ENCODE assay signal across 21 cellular contexts in the genomic region with DNA sequence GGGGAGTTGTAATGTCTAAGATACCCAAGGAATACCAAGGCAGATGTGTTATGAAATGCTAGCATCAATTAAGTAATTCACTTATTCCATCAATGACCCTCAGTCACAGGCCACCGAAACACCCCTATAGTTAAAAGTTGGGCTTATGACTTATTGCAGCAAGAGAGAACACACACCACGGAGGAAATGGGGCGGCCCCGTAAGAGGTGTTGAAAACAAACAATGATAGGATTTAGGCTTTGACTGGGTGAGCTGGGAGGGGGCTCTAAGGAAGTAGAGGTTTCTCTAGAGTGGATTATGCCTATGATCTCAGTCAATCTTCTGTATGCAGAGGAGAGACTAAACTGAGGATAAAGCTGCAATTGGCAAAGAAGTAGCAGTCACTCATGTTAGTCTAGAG. TPM values are rescaled to one million over a fixed set of nuclear protein-coding genes. Genes with fewer than 3 reads are reported as not detected.
DNase-seq lines count a peak whose midpoint lies in the region; ATAC-seq and TF ChIP-seq lines count a peak whose summit lies in the region.
"Had no signal": no experiment of that assay in that cellular context is flagged by ENCODE, and none has a peak within 500 bp of the region (broad histone marks: within the 10 kb centered on the region; RNA-seq: fewer than 3 reads in every experiment).

No MANE protein-coding gene starts in this region.

- H3K36me3 ChIP-seq in GM23338 (ENCODE audit: insufficient read depth) = no peaks in the 10 kb centered on the region
- H3K36me3 ChIP-seq: BLaER1, MG63 had no signal

- H3K36me3 Mint-ChIP-seq in activated naive CD4-positive, alpha-beta T cell treated with anti-CD3 and anti-CD28 coated beads for 36 hours (ENCODE audit: low read depth) = peaks cover 2% of the 10 kb centered on the region
- no peaks in the 10 kb centered on the region for H3K36me3 Mint-ChIP-seq in GM23338 (ENCODE audit: low read depth)
- H3K36me3 Mint-ChIP-seq in activated naive CD8-positive, alpha-beta T cell treated with anti-CD3 and anti-CD28 coated beads for 36 hours = peaks cover 20% of the 10 kb centered on the region
- H3K36me3 Mint-ChIP-seq in stimulated activated effector memory CD8-positive, alpha-beta T cell treated with anti-CD3 and anti-CD28 coated beads, Interleukin-12 subunit alpha, Interleukin-12 subunit beta, amount 100 ng/mL, for 72 hours = no peaks in the 10 kb centered on the region

- no peak for ATAC-seq in GM23338
- peak; percentile 72 for ATAC-seq in stimulated activated effector memory CD8-positive, alpha-beta T cell treated with anti-CD3 and anti-CD28 coated beads, Interleukin-12 subunit alpha, Interleukin-12 subunit beta, amount 100 ng/mL, for 72 hours
- ATAC-seq: A549 had no signal

- TF ChIP-seq CTCF in GM23338 (conservative IDR thresholded peaks at IDR 0.05; ENCODE audit: low read depth in 2 of 2) = no peak

- no peaks in the 10 kb centered on the region; the same call in 1 of the 2 replicates for H3F3A ChIP-seq in GM23338 (replicated peaks; ENCODE audit: low read depth)

- peaks cover 46% of the 10 kb centered on the region for H3K4me1 ChIP-seq in GM23338 (ENCODE audit: insufficient read depth)
- H3K4me1 ChIP-seq: A549 had no signal

- H3K79me2 ChIP-seq in GM23338 (replicated peaks; ENCODE audit: insufficient read depth) = no peaks in the 10 kb centered on the region

- H3K27me3 Mint-ChIP-seq in activated naive CD4-positive, alpha-beta T cell treated with anti-CD3 and anti-CD28 coated beads for 36 hours (ENCODE audit: low read depth) = no peaks in the 10 kb centered on the region
- H3K27me3 Mint-ChIP-seq in GM23338 (ENCODE audit: insufficient read depth, low read depth, poor library complexity) = peaks cover 11% of the 10 kb centered on the region
- no peaks in the 10 kb centered on the region for H3K27me3 Mint-ChIP-seq in activated naive CD8-positive, alpha-beta T cell treated with anti-CD3 and anti-CD28 coated beads for 36 hours

- H3K27me3 ChIP-seq in GM23338 (ENCODE audit: insufficient read depth) = no peaks in the 10 kb centered on the region
- H3K27me3 ChIP-seq: BLaER1, MG63 had no signal

- H3K4me2 ChIP-seq in GM23338 = no peak overlapping the region
- H3K4me2 ChIP-seq: A549, BLaER1 had no signal

- no peaks in the 10 kb centered on the region for H4K20me1 ChIP-seq in GM23338 (replicated peaks; ENCODE audit: insufficient read depth)
- H4K20me1 ChIP-seq: BLaER1 had no signal

- H3K4me3 ChIP-seq in GM23338 = no peak overlapping the region
- H3K4me3 ChIP-seq: A549, BLaER1, MG63 had no signal

- no peak overlapping the region for H3K27ac Mint-ChIP-seq in activated naive CD4-positive, alpha-beta T cell treated with anti-CD3 and anti-CD28 coated beads for 36 hours
- H3K27ac Mint-ChIP-seq in GM23338 = no peak overlapping the region
- H3K27ac Mint-ChIP-seq in activated naive CD8-positive, alpha-beta T cell treated with anti-CD3 and anti-CD28 coated beads for 36 hours = peak overlapping the region; percentile 27
- no peak overlapping the region for H3K27ac Mint-ChIP-seq in stimulated activated effector memory CD8-positive, alpha-beta T cell treated with anti-CD3 and anti-CD28 coated beads, Interleukin-12 subunit alpha, Interleukin-12 subunit beta, amount 100 ng/mL, for 72 hours

- no peaks in the 10 kb centered on the region for H3K9me2 ChIP-seq in GM23338 (ENCODE audit: insufficient read depth)

- H3K4me3 Mint-ChIP-seq in activated naive CD4-positive, alpha-beta T cell treated with anti-CD3 and anti-CD28 coated beads for 36 hours = no peak overlapping the region
- H3K4me3 Mint-ChIP-seq in GM23338 = no peak overlapping the region
- peak overlapping the region; percentile 7 for H3K4me3 Mint-ChIP-seq in activated naive CD8-positive, alpha-beta T cell treated with anti-CD3 and anti-CD28 coated beads for 36 hours
- H3K4me3 Mint-ChIP-seq in stimulated activated effector memory CD8-positive, alpha-beta T cell treated with anti-CD3 and anti-CD28 coated beads, Interleukin-12 subunit alpha, Interleukin-12 subunit beta, amount 100 ng/mL, for 72 hours = no peak overlapping the region
- H3K4me3 Mint-ChIP-seq: CD8-positive, alpha-beta memory T cell had no signal

- H2AFZ ChIP-seq in GM23338 = peak overlapping the region; percentile 64; the same call in 1 of the 2 replicates

- intact Hi-C loops in activated naive CD4-positive, alpha-beta T cell treated with anti-CD3 and anti-CD28 coated beads for 36 hours (cut with micrococcal nuclease) = no loop called here

- H3K4me1 Mint-ChIP-seq in activated naive CD4-positive, alpha-beta T cell treated with anti-CD3 and anti-CD28 coated beads for 36 hours (ENCODE audit: low read depth) = peaks cover 26% of the 10 kb centered on the region
- peaks cover 48% of the 10 kb centered on the region for H3K4me1 Mint-ChIP-seq in GM23338
- peaks cover 28% of the 10 kb centered on the region for H3K4me1 Mint-ChIP-seq in activated naive CD8-positive, alpha-beta T cell treated with anti-CD3 and anti-CD28 coated beads for 36 hours
- H3K4me1 Mint-ChIP-seq in stimulated activated effector memory CD8-positive, alpha-beta T cell treated with anti-CD3 and anti-CD28 coated beads, Interleukin-12 subunit alpha, Interleukin-12 subunit beta, amount 100 ng/mL, for 72 hours = peaks cover 24% of the 10 kb centered on the region

- DNase-seq in activated naive CD4-positive, alpha-beta T cell treated with anti-CD3 and anti-CD28 coated beads for 36 hours = peak; percentile 68
- no peak for DNase-seq in activated naive CD4-positive, alpha-beta T cell treated with anti-CD3 and anti-CD28 coated beads, Interleukin-2, amount 50 U/mL, for 16 hours
- DNase-seq in GM23338 (ENCODE audit: low spot score) = no peak
- DNase-seq in activated naive CD8-positive, alpha-beta T cell treated with anti-CD3 and anti-CD28 coated beads for 36 hours = peak; percentile 37
- DNase-seq in stimulated activated effector memory CD8-positive, alpha-beta T cell treated with anti-CD3 and anti-CD28 coated beads, Interleukin-12 subunit alpha, Interleukin-12 subunit beta, amount 100 ng/mL, for 72 hours (ENCODE audit: low spot score in 2 of 2) = no peak
- no peak for DNase-seq in effector CD4-positive, alpha-beta T cell
- DNase-seq in NK-92 (lab: John Stamatoyannopoulos, UW; ENCODE audit: unreplicated experiment) = no peak
- DNase-seq: DMS53, HCEC 1CT, Kasumi-1, MG63, NCI-H1048, NCI-H1436 treated with DMSO at 0.1 percent for 48 hours, NCI-H2029 treated with DMSO at 0.1 percent for 48 hours, NCI-H446 treated with DMSO at 0.1 percent for 48 hours, OCI-M1, SHP77 treated with DMSO at 0.1 percent for 48 hours had no signal

- no peak overlapping the region for H3K27ac ChIP-seq in GM23338 (ENCODE audit: low read depth)
- H3K27ac ChIP-seq: A549, BLaER1 had no signal

- no peaks in the 10 kb centered on the region for H3K9me3 Mint-ChIP-seq in activated naive CD4-positive, alpha-beta T cell treated with anti-CD3 and anti-CD28 coated beads for 36 hours
- no peaks in the 10 kb centered on the region for H3K9me3 Mint-ChIP-seq in GM23338
- H3K9me3 Mint-ChIP-seq in activated naive CD8-positive, alpha-beta T cell treated with anti-CD3 and anti-CD28 coated beads for 36 hours = no peaks in the 10 kb centered on the region
- no peaks in the 10 kb centered on the region for H3K9me3 Mint-ChIP-seq in stimulated activated effector memory CD8-positive, alpha-beta T cell treated with anti-CD3 and anti-CD28 coated beads, Interleukin-12 subunit alpha, Interleukin-12 subunit beta, amount 100 ng/mL, for 72 hours
- H3K9me3 Mint-ChIP-seq: CD8-positive, alpha-beta memory T cell had no signal

- CTCF ChIA-PET in activated naive CD4-positive, alpha-beta T cell treated with anti-CD3 and anti-CD28 coated beads for 36 hours (lab: Charles Lee) = interaction anchor here (0.9 kb wide), 1 partner anchor 22 kb away, joined by 3 read pairs; no protein-coding TSS in a partner anchor

TF ChIP-seq in GM23338, 12 proteins besides CTCF, POLR2A, EP300 and RAD21 (continues in another document):
- TF ChIP-seq CREB1 (CRISPR knock-in tag; IDR thresholded peaks at IDR 0.05; ENCODE audit: low read depth) = no peak
- TF ChIP-seq, protein P1, sequence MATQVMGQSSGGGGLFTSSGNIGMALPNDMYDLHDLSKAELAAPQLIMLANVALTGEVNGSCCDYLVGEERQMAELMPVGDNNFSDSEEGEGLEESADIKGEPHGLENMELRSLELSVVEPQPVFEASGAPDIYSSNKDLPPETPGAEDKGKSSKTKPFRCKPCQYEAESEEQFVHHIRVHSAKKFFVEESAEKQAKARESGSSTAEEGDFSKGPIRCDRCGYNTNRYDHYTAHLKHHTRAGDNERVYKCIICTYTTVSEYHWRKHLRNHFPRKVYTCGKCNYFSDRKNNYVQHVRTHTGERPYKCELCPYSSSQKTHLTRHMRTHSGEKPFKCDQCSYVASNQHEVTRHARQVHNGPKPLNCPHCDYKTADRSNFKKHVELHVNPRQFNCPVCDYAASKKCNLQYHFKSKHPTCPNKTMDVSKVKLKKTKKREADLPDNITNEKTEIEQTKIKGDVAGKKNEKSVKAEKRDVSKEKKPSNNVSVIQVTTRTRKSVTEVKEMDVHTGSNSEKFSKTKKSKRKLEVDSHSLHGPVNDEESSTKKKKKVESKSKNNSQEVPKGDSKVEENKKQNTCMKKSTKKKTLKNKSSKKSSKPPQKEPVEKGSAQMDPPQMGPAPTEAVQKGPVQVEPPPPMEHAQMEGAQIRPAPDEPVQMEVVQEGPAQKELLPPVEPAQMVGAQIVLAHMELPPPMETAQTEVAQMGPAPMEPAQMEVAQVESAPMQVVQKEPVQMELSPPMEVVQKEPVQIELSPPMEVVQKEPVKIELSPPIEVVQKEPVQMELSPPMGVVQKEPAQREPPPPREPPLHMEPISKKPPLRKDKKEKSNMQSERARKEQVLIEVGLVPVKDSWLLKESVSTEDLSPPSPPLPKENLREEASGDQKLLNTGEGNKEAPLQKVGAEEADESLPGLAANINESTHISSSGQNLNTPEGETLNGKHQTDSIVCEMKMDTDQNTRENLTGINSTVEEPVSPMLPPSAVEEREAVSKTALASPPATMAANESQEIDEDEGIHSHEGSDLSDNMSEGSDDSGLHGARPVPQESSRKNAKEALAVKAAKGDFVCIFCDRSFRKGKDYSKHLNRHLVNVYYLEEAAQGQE (IDR thresholded peaks at IDR 0.05; ENCODE audit: unreplicated experiment) = no peak
- no peak for TF ChIP-seq JUNB (IDR thresholded peaks at IDR 0.05; ENCODE audit: unreplicated experiment)
- no peak for TF ChIP-seq ZNF114 (CRISPR knock-in tag; IDR thresholded peaks at IDR 0.05)
- no peak for TF ChIP-seq EZH2phosphoT487 (IDR thresholded peaks at IDR 0.05; ENCODE audit: unreplicated experiment)
- TF ChIP-seq STAT1 (IDR thresholded peaks at IDR 0.05; ENCODE audit: unreplicated experiment) = no peak
- no peak for TF ChIP-seq ZNF331 (CRISPR knock-in tag; IDR thresholded peaks at IDR 0.05; ENCODE audit: low read depth)
- TF ChIP-seq EZH2 (IDR thresholded peaks at IDR 0.05; ENCODE audit: low read depth, unreplicated experiment) = no peak

RNA-seq across cellular contexts. Expression of a gene that starts 45.4 kb away (rescaled TPM):
- 10 to 100 TPM; 49.5 to 53.0 TPM for total RNA-seq in activated naive CD4-positive, alpha-beta T cell treated with anti-CD3 and anti-CD28 coated beads for 36 hours
- total RNA-seq in GM23338 (2014; rRNA removed; shearing (Covaris generic)) = 27.5 and 28.5 TPM in 2 replicates
- polyA plus RNA-seq in GM23338 (2016; fragmentation: Nextera tagmentation; extraction: Ambion mirVana) = 10.8 and 12.6 TPM in 2 replicates
- 10 to 100 TPM; 44.9 to 45.9 TPM for total RNA-seq in activated naive CD8-positive, alpha-beta T cell treated with anti-CD3 and anti-CD28 coated beads for 36 hours
- total RNA-seq: RPMI7951 had no signal

Comparison
In these comparisons a context has a peak if more than half of its experiments do, and no peak if none do; other contexts are left out.
1. DNase-seq: peak in activated naive CD4-positive, alpha-beta T cell treated with anti-CD3 and anti-CD28 coated beads for 36 hours (single experiment) and activated naive CD8-positive, alpha-beta T cell treated with anti-CD3 and anti-CD28 coated beads for 36 hours (single experiment); none in activated naive CD4-positive, alpha-beta T cell treated with anti-CD3 and anti-CD28 coated beads, Interleukin-2, amount 50 U/mL, for 16 hours (single experiment), GM23338 (single experiment), stimulated activated effector memory CD8-positive, alpha-beta T cell treated with anti-CD3 and anti-CD28 coated beads, Interleukin-12 subunit alpha, Interleukin-12 subunit beta, amount 100 ng/mL, for 72 hours (0 of 2), effector CD4-positive, alpha-beta T cell (single experiment) and NK-92 (single experiment).